Comparison of ENCODE assay signal across 28 cellular contexts in the genomic region with DNA sequence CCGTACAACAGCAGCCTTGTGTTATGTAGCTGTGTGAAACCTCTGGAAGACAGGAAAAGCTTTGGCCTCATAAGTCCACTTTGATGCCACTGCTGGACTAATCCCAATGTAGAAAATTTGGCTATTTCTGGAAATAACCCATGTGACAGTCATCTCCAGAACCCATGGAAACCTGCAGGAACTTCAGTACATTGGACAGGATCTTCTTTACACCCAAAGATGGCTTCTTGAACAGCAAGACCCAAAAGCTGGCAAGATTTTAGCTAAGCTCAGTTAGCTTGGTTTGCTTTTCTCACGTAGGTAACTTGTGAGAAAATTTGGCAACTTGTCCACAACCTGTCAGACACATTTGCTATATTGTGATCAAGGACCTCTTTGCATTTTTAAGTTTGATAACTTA.
"Had no signal": no experiment of that assay in that cellular context is flagged by ENCODE, and none has a peak within 500 bp of the region (broad histone marks: within the 10 kb centered on the region; RNA-seq: fewer than 3 reads in every experiment).

No MANE protein-coding gene starts in this region.

- H3K9ac ChIP-seq: neural progenitor cell, parathyroid adenoma had no signal

- H3K27me3 ChIP-seq: neural progenitor cell, ovary, right lobe of liver, sigmoid colon, thyroid gland, tibial nerve, upper lobe of left lung, vagina had no signal

- H3K4me2 ChIP-seq: neural progenitor cell had no signal

- H3K4me3 ChIP-seq: neural progenitor cell, ovary, psoas muscle, right lobe of liver, sigmoid colon, stomach, thoracic aorta, thyroid gland, tibial nerve, upper lobe of left lung, vagina had no signal

- H3K79me2 ChIP-seq: parathyroid adenoma had no signal

- H3K27ac Mint-ChIP-seq: natural killer cell; nephron; neural progenitor cell; progenitor cell of endocrine pancreas; stimulated activated effector memory CD8-positive, alpha-beta T cell treated with anti-CD3 and anti-CD28 coated beads, Interleukin-12 subunit alpha, Interleukin-12 subunit beta, amount 100 ng/mL, for 72 hours; stimulated activated naive B cell treated with anti-CD40 and anti-IgM and Interleukin-4, amounts not matched to agents 10 μg/mL and 1 μg/mL and 100 μg/mL, for 72 hours; stimulated activated naive CD8-positive, alpha-beta T cell treated with anti-CD3 and anti-CD28 coated beads, Interleukin-15, Interleukin-2, amounts not matched to agents 100 ng/mL and 50 ng/mL, for 24 hours had no signal

- H3K9me3 Mint-ChIP-seq: natural killer cell; nephron; neural progenitor cell; stimulated activated effector memory CD8-positive, alpha-beta T cell treated with anti-CD3 and anti-CD28 coated beads, Interleukin-12 subunit alpha, Interleukin-12 subunit beta, amount 100 ng/mL, for 72 hours; stimulated activated naive B cell treated with anti-CD40 and anti-IgM and Interleukin-4, amounts not matched to agents 10 μg/mL and 1 μg/mL and 100 μg/mL, for 72 hours; stimulated activated naive CD8-positive, alpha-beta T cell treated with anti-CD3 and anti-CD28 coated beads, Interleukin-15, Interleukin-2, amounts not matched to agents 100 ng/mL and 50 ng/mL, for 24 hours had no signal

- H3K27ac ChIP-seq: neural progenitor cell, ovary, parathyroid adenoma, psoas muscle, right lobe of liver, sigmoid colon, stomach, thoracic aorta, thyroid gland, tibial nerve, upper lobe of left lung, vagina had no signal

- H3K4me1 ChIP-seq: neural progenitor cell, parathyroid adenoma, psoas muscle, right lobe of liver, sigmoid colon, stomach, thyroid gland, tibial nerve, upper lobe of left lung, vagina had no signal

- H3K36me3 ChIP-seq: neural progenitor cell, ovary, right lobe of liver, sigmoid colon, stomach, thoracic aorta, thyroid gland, tibial nerve, upper lobe of left lung, vagina had no signal

- DNase-seq: natural killer cell; occipital lobe; ovary; posterior cingulate gyrus; psoas muscle; right cardiac atrium; right lobe of liver; sigmoid colon; small intestine; stimulated activated CD4-positive, alpha-beta T cell treated with anti-CD3 and anti-CD28 coated beads, Interleukin-15, amount 100 ng/mL, for 24 hours; stimulated activated CD4-positive, alpha-beta T cell treated with anti-CD3 and anti-CD28 coated beads, Interleukin-2, amount 100 ng/mL, for 24 hours; stimulated activated CD4-positive, alpha-beta T cell treated with anti-CD3 and anti-CD28 coated beads, Interleukin-2, amount 100 ng/mL, for 48 hours; stimulated activated CD4-positive, alpha-beta T cell treated with anti-CD3 and anti-CD28 coated beads, Interleukin-4, amount 100 ng/mL, for 24 hours; stimulated activated naive B cell treated with anti-CD40 and anti-IgM and Interleukin-4, amounts not matched to agents 10 μg/mL and 1 μg/mL and 100 μg/mL, for 72 hours; stimulated activated naive CD4-positive, alpha-beta T cell treated with Interleukin-2 at 50 U/mL for 16 hours; stomach; thyroid gland; trophoblast cell; upper lobe of left lung had no signal

- H3K4me3 Mint-ChIP-seq: natural killer cell; nephron; neural progenitor cell; stimulated activated effector memory CD8-positive, alpha-beta T cell treated with anti-CD3 and anti-CD28 coated beads, Interleukin-12 subunit alpha, Interleukin-12 subunit beta, amount 100 ng/mL, for 72 hours; stimulated activated naive B cell treated with anti-CD40 and anti-IgM and Interleukin-4, amounts not matched to agents 10 μg/mL and 1 μg/mL and 100 μg/mL, for 72 hours; stimulated activated naive CD8-positive, alpha-beta T cell treated with anti-CD3 and anti-CD28 coated beads, Interleukin-15, Interleukin-2, amounts not matched to agents 100 ng/mL and 50 ng/mL, for 24 hours had no signal

- H3K4me1 Mint-ChIP-seq: natural killer cell; nephron; neural progenitor cell; stimulated activated effector memory CD8-positive, alpha-beta T cell treated with anti-CD3 and anti-CD28 coated beads, Interleukin-12 subunit alpha, Interleukin-12 subunit beta, amount 100 ng/mL, for 72 hours; stimulated activated naive B cell treated with anti-CD40 and anti-IgM and Interleukin-4, amounts not matched to agents 10 μg/mL and 1 μg/mL and 100 μg/mL, for 72 hours had no signal

- ATAC-seq: natural killer cell; psoas muscle; right cardiac atrium; right lobe of liver; stimulated activated effector memory CD8-positive, alpha-beta T cell treated with anti-CD3 and anti-CD28 coated beads, Interleukin-12 subunit alpha, Interleukin-12 subunit beta, amount 100 ng/mL, for 72 hours; stimulated activated naive B cell treated with anti-CD40 and anti-IgM and Interleukin-4, amounts not matched to agents 10 μg/mL and 1 μg/mL and 100 μg/mL, for 72 hours had no signal

- H3K36me3 Mint-ChIP-seq: natural killer cell; neural progenitor cell; stimulated activated effector memory CD8-positive, alpha-beta T cell treated with anti-CD3 and anti-CD28 coated beads, Interleukin-12 subunit alpha, Interleukin-12 subunit beta, amount 100 ng/mL, for 72 hours; stimulated activated naive B cell treated with anti-CD40 and anti-IgM and Interleukin-4, amounts not matched to agents 10 μg/mL and 1 μg/mL and 100 μg/mL, for 72 hours had no signal

- H3K9me3 ChIP-seq: ovary, psoas muscle, right lobe of liver, sigmoid colon, stomach, thoracic aorta, thyroid gland, tibial nerve, upper lobe of left lung, vagina had no signal

- H2AFZ ChIP-seq: neural progenitor cell, parathyroid adenoma had no signal
